Comparison of ENCODE assay signal across 1 cellular context in the genomic region with DNA sequence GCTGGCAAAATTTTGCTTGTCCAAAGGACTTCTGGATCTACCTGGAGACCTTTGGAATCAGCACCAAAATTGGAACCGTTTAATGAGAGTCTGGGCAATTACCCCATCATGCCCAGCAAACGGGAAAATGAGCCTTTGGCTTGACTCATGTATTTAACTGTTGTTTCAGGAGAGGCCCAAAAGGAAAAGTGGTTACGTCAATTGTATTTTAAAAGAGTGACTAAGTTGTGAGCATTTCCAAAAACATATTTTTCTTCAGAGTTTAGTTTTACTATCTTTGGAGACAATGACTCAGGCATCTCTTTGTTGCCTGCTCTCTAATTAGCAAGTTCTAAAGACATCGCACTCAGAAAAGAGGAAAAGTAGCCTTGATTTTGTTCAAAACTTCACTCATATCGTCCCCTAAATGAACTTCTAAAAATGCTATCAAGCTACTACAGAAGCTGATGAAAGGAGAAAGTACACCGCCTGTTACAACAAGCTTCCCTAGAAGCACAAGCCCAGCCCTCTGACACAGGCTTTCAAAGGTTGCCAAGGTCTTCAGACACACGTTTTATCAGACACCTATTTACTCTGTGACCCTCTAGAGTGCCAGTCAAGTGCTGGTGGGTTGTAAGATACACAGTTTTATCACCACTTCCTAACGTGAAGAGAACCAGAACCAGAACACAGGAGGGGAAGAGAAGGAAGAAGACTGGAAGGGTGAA.
TF ChIP-seq lines count a peak whose summit lies in the region.

No MANE protein-coding gene starts in this region.

TF ChIP-seq in GM23338, 12 proteins besides CTCF, POLR2A, EP300 and RAD21 (continued from another document):
- TF ChIP-seq ZNF462 (CRISPR knock-in tag; IDR thresholded peaks at IDR 0.05) (no peak), CREB1 (CRISPR knock-in tag; IDR thresholded peaks at IDR 0.05; ENCODE audit: low read depth) (no peak)
